31 cellular contexts compared by ENCODE assay signal in genomic region chrX:130654409-130654970, GRCh38.
DNase-seq lines count a peak whose midpoint lies in the region; ATAC-seq and TF ChIP-seq lines count a peak whose summit lies in the region.
"Had no signal": no experiment of that assay in that cellular context is flagged by ENCODE, and none has a peak within 500 bp of the region (broad histone marks: within the 10 kb centered on the region; RNA-seq: fewer than 3 reads in every experiment).

No MANE protein-coding gene starts in this region.

- POLR2A ChIA-PET in PC-9 (lab: Charles Lee; ENCODE audit: unreplicated experiment), result no interaction called here

- CTCF ChIA-PET in PC-9 (lab: Charles Lee), result no interaction called here

- H3K9me3 ChIP-seq in PC-9 (ENCODE audit: insufficient read depth, low read depth) (no peaks in the 10 kb centered on the region; the same call in 1 of the 2 replicates), gastrocnemius medialis (no peaks in the 10 kb centered on the region)
- H3K9me3 ChIP-seq: BE2C, esophagus squamous epithelium, psoas muscle had no signal

- TF ChIP-seq POLR2A in gastrocnemius medialis (IDR thresholded peaks at IDR 0.05), result no peak

- H3K4me3 ChIP-seq in PC-9 (no peak overlapping the region), gastrocnemius medialis (no peak overlapping the region)
- H3K4me3 ChIP-seq: esophagus squamous epithelium, heart right ventricle, psoas muscle, stomach, tibial artery had no signal

- H3F3A ChIP-seq in PC-9 (ENCODE audit: insufficient read depth, low read depth), result no peaks in the 10 kb centered on the region

- H3K4me2 ChIP-seq in PC-9, result no peak overlapping the region

- intact Hi-C loops in PC-9 (cut with micrococcal nuclease; ENCODE audit: unreplicated experiment), result no loop called here
- intact Hi-C loops in gastrocnemius medialis (cut with DNase I; ENCODE audit: low total_unique reads), result no loop called here

- H2AFZ ChIP-seq in PC-9, result no peak overlapping the region

- H3K27ac ChIP-seq in PC-9 (no peak overlapping the region), gastrocnemius medialis (no peak overlapping the region)
- H3K27ac ChIP-seq: brain microvascular endothelial cell, esophagus squamous epithelium, heart right ventricle, psoas muscle, stomach, tibial artery had no signal

- BruUV-seq in PC-9 (replicated peaks; lab: Mats Ljungman, UMichigan), result no TSS peak

- no peaks in the 10 kb centered on the region for H3K9me2 ChIP-seq in PC-9 (ENCODE audit: insufficient read depth)

- no peaks in the 10 kb centered on the region for H3K79me2 ChIP-seq in PC-9 (ENCODE audit: low read depth)

- DNase-seq in NCI-H1436 (lab: John Stamatoyannopoulos, UW) (peak; percentile 10), NCI-H1436 treated with DMSO at 0.1 percent for 48 hours (lab: John Stamatoyannopoulos, UW) (no peak), NCI-H2196 treated with DMSO at 0.1 percent for 48 hours (lab: John Stamatoyannopoulos, UW; ENCODE audit: unreplicated experiment) (peak; percentile 21), fibroblast of gingiva (ENCODE audit: low read depth) (peak; percentile 23), PC-9 (no peak), T-helper 9 cell (no peak), LoVo (ENCODE audit: low spot score) (no peak), gastrocnemius medialis (no peak)
- DNase-seq: 8988T; activated CD4-positive, alpha-beta T cell treated with anti-CD3 and anti-CD28 coated beads for 36 hours; activated CD8-positive, alpha-beta memory T cell treated with anti-CD3 and anti-CD28 coated beads for 24 hours; activated gamma-delta T cell treated with Interleukin-2 at 50 U/mL for 16 hours; activated naive CD8-positive, alpha-beta T cell treated with anti-CD3 and anti-CD28 coated beads, Interleukin-2, amount 50 U/mL, for 24 hours; activated T-cell treated with anti-CD3 and anti-CD28 coated beads, Interleukin-2, amount 50 U/mL, for 24 hours; BE2C; brain microvascular endothelial cell; DND-41; esophagus squamous epithelium; heart right ventricle; left colon; NCI-H1092; NCI-H2081; NCI-H510A; NK-92 treated with Interleukin-12 subunit alpha and Interleukin-12 subunit beta, amount 100 ng/mL, for 24 hours; nucleus accumbens; psoas muscle; stimulated activated CD8-positive, alpha-beta memory T cell treated with anti-CD3 and anti-CD28 coated beads, Interleukin-4, amount 100 ng/mL, for 48 hours; stomach; tibial artery had no signal

- H3K36me3 ChIP-seq in PC-9 (ENCODE audit: low read depth) (no peaks in the 10 kb centered on the region), gastrocnemius medialis (no peaks in the 10 kb centered on the region)
- H3K36me3 ChIP-seq: BE2C, brain microvascular endothelial cell had no signal

- H4K20me1 ChIP-seq in PC-9 (ENCODE audit: insufficient read depth), result no peaks in the 10 kb centered on the region

- TF ChIP-seq CTCF in PC-9 (conservative IDR thresholded peaks at IDR 0.05), result no peak
- no peak for TF ChIP-seq CTCF in gastrocnemius medialis (IDR thresholded peaks at IDR 0.05 in 4 of 5, conservative IDR thresholded peaks at IDR 0.05 in 1 of 5)

- H3K4me1 ChIP-seq in PC-9 (replicated peaks; ENCODE audit: insufficient read depth) (no peaks in the 10 kb centered on the region), gastrocnemius medialis (no peaks in the 10 kb centered on the region)
- H3K4me1 ChIP-seq: esophagus squamous epithelium, heart right ventricle, psoas muscle, stomach, tibial artery had no signal

- no peak for ATAC-seq in gastrocnemius medialis
- ATAC-seq: activated CD4-positive, alpha-beta T cell treated with anti-CD3 and anti-CD28 coated beads for 36 hours; activated naive CD8-positive, alpha-beta T cell treated with anti-CD3 and anti-CD28 coated beads, Interleukin-2, amount 50 U/mL, for 24 hours; HCT116; heart right ventricle; left colon; Panc1; psoas muscle had no signal

- no peaks in the 10 kb centered on the region for H3K27me3 ChIP-seq in PC-9 (ENCODE audit: insufficient read depth, low read depth)
- H3K27me3 ChIP-seq in gastrocnemius medialis, result no peaks in the 10 kb centered on the region
- H3K27me3 ChIP-seq: BE2C, brain microvascular endothelial cell, esophagus squamous epithelium, heart right ventricle, stomach, tibial artery had no signal

- in situ Hi-C loops in gastrocnemius medialis (cut with MboI; ENCODE audit: low sequenced_read_pairs in 4 of 4), result no loop called here

Comparison
In these comparisons a context has a peak if more than half of its experiments do, and no peak if none do; other contexts are left out.
1. DNase-seq: peak in NCI-H1436 (single experiment), NCI-H2196 treated with DMSO at 0.1 percent for 48 hours (single experiment) and fibroblast of gingiva (single experiment); none in NCI-H1436 treated with DMSO at 0.1 percent for 48 hours (single experiment), PC-9 (0 of 2), T-helper 9 cell (single experiment), LoVo (single experiment) and gastrocnemius medialis (0 of 2).